In the genomic region with DNA sequence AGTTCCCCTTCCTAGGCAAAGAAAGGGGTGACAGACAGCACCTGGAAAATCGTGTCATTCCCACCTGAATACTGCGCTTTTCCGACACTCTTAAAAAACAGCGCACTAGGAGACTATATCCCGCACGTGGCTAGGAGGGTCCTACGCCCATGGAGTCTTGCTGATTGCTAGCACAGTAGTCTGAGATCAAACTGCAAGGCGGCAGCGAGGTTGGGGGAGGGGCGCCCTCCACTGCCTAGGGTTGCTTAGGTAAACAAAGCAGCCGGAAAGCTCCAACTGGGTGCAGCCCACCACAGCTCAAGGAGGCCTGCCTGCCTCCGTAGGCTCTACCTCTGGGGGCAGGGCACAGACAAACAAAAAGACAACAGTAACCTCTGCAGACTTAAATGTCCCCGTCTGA, we compare ENCODE assay signal across 1 cellular context.
TF ChIP-seq lines count a peak whose summit lies in the region.

No MANE protein-coding gene starts in this region.

TF ChIP-seq in WTC11, 78 proteins besides CTCF, POLR2A, EP300 and RAD21 (continued from another document):
- TF ChIP-seq, protein P1, sequence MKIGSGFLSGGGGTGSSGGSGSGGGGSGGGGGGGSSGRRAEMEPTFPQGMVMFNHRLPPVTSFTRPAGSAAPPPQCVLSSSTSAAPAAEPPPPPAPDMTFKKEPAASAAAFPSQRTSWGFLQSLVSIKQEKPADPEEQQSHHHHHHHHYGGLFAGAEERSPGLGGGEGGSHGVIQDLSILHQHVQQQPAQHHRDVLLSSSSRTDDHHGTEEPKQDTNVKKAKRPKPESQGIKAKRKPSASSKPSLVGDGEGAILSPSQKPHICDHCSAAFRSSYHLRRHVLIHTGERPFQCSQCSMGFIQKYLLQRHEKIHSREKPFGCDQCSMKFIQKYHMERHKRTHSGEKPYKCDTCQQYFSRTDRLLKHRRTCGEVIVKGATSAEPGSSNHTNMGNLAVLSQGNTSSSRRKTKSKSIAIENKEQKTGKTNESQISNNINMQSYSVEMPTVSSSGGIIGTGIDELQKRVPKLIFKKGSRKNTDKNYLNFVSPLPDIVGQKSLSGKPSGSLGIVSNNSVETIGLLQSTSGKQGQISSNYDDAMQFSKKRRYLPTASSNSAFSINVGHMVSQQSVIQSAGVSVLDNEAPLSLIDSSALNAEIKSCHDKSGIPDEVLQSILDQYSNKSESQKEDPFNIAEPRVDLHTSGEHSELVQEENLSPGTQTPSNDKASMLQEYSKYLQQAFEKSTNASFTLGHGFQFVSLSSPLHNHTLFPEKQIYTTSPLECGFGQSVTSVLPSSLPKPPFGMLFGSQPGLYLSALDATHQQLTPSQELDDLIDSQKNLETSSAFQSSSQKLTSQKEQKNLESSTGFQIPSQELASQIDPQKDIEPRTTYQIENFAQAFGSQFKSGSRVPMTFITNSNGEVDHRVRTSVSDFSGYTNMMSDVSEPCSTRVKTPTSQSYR (CRISPR knock-in tag; IDR thresholded peaks at IDR 0.05), result peak; percentile 94
- TF ChIP-seq, protein P2, sequence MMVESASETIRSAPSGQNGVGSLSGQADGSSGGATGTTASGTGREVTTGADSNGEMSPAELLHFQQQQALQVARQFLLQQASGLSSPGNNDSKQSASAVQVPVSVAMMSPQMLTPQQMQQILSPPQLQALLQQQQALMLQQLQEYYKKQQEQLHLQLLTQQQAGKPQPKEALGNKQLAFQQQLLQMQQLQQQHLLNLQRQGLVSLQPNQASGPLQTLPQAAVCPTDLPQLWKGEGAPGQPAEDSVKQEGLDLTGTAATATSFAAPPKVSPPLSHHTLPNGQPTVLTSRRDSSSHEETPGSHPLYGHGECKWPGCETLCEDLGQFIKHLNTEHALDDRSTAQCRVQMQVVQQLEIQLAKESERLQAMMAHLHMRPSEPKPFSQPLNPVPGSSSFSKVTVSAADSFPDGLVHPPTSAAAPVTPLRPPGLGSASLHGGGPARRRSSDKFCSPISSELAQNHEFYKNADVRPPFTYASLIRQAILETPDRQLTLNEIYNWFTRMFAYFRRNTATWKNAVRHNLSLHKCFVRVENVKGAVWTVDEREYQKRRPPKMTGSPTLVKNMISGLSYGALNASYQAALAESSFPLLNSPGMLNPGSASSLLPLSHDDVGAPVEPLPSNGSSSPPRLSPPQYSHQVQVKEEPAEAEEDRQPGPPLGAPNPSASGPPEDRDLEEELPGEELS (CRISPR knock-in tag; IDR thresholded peaks at IDR 0.05), result peak; percentile 88; the same call in 1 of the 2 replicates
- TF ChIP-seq ESRRA (CRISPR knock-in tag; IDR thresholded peaks at IDR 0.05; ENCODE audit: borderline replicate concordance) (0 out of 2 replicates have a peak, but pooled peaks have one; percentile 35), ZBTB21 (CRISPR knock-in tag; IDR thresholded peaks at IDR 0.05; ENCODE audit: borderline replicate concordance) (0 out of 2 replicates have a peak, but pooled peaks have one; percentile 32), FOXK1 (CRISPR knock-in tag; IDR thresholded peaks at IDR 0.05) (peak; percentile 84), TEAD1 (CRISPR knock-in tag; IDR thresholded peaks at IDR 0.05) (0 out of 2 replicates have a peak, but pooled peaks have one; percentile 20), CBFB (CRISPR knock-in tag; IDR thresholded peaks at IDR 0.05; ENCODE audit: low read depth) (0 out of 2 replicates have a peak, but pooled peaks have one; percentile 52), ETV6 (CRISPR knock-in tag; IDR thresholded peaks at IDR 0.05) (peak; percentile 40; the same call in 1 of the 2 replicates)
- TF ChIP-seq, protein P3, sequence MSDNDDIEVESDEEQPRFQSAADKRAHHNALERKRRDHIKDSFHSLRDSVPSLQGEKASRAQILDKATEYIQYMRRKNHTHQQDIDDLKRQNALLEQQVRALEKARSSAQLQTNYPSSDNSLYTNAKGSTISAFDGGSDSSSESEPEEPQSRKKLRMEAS (CRISPR knock-in tag; IDR thresholded peaks at IDR 0.05), result peak; percentile 63; the same call in 1 of the 2 replicates
TF ChIP-seq in WTC11: peak in this region for 11; not testable (repeated sequence) for 67.
